ENCODE assay signal across 13 cellular contexts in genomic region chr10:22435650-22436049, GRCh38.
DNase-seq lines count a peak whose midpoint lies in the region; ATAC-seq and TF ChIP-seq lines count a peak whose summit lies in the region.
"Had no signal": no experiment of that assay in that cellular context is flagged by ENCODE, and none has a peak within 500 bp of the region (broad histone marks: within the 10 kb centered on the region; RNA-seq: fewer than 3 reads in every experiment).

No MANE protein-coding gene starts in this region.

- DNase-seq in CD4-positive, alpha-beta T cell: no peak
- DNase-seq in activated naive CD8-positive, alpha-beta T cell treated with anti-CD3 and anti-CD28 coated beads, Interleukin-2, amount 10 ng/mL, durations not matched to agents 7 days and 5 days: no peak
- DNase-seq in nephron progenitor cell (no peak), DMS79 treated with DMSO at 0.1 percent for 48 hours (lab: John Stamatoyannopoulos, UW) (no peak), upper lobe of right lung (no peak), foreskin fibroblast (no peak), NCI-H510A (lab: John Stamatoyannopoulos, UW) (no peak)
- DNase-seq: gastrocnemius medialis, kidney glomerular epithelial cell, NCI-H1105 treated with DMSO at 0.1 percent for 48 hours, OCI-M1, T-helper 9 cell had no signal

- H3K27me3 ChIP-seq in CD4-positive, alpha-beta T cell (ENCODE audit: control insufficient read depth, insufficient read depth, low read length): no peaks in the 10 kb centered on the region
- H3K27me3 ChIP-seq in upper lobe of right lung: peaks cover 6% of the 10 kb centered on the region
- H3K27me3 ChIP-seq: gastrocnemius medialis had no signal

- TF ChIP-seq CTCF in CD4-positive, alpha-beta T cell (IDR thresholded peaks at IDR 0.05): no peak
- TF ChIP-seq CTCF in HEK293 (tag by site-specific recombination; IDR thresholded peaks at IDR 0.05) (no peak), nephron progenitor cell (IDR thresholded peaks at IDR 0.05) (no peak), upper lobe of right lung (IDR thresholded peaks at IDR 0.05) (no peak), foreskin fibroblast (IDR thresholded peaks at IDR 0.05; ENCODE audit: low read depth, low read length) (no peak)

- POLR2A ChIA-PET in CD4-positive, alpha-beta T cell (lab: Charles Lee): interaction anchor here (0.9 to 4.9 kb wide), 21 partner anchors 8 to 919 kb away, joined by 3 to 96 read pairs (median 8); partner anchors contain the start of genes BMI1, COMMD3, PIP4K2A and SKIDA1
- POLR2A ChIA-PET in HEK293 (lab: Yijun Ruan, JAX): no interaction called here
- POLR2A ChIA-PET in activated naive CD8-positive, alpha-beta T cell treated with anti-CD3 and anti-CD28 coated beads, Interleukin-2, amount 10 ng/mL, durations not matched to agents 7 days and 5 days (lab: Charles Lee): interaction anchor here (0.6 to 1.7 kb wide), 3 partner anchors 67 to 434 kb away, joined by 3 to 14 read pairs (median 5); no protein-coding TSS in a partner anchor

- H3K4me1 ChIP-seq in HEK293 (ENCODE audit: control insufficient read depth, insufficient read depth, low read length) (peaks cover 19% of the 10 kb centered on the region), upper lobe of right lung (peaks cover 19% of the 10 kb centered on the region)

- H3K36me3 ChIP-seq in HEK293 (ENCODE audit: control insufficient read depth in 2 of 2, insufficient read depth in 1 of 2, low read length in 2 of 2): no peaks in the 10 kb centered on the region
- no peaks in the 10 kb centered on the region for H3K36me3 ChIP-seq in upper lobe of right lung
- H3K36me3 ChIP-seq: gastrocnemius medialis had no signal

- H3K27me3 Mint-ChIP-seq in CD4-positive, alpha-beta T cell: no peaks in the 10 kb centered on the region
- H3K27me3 Mint-ChIP-seq in activated naive CD8-positive, alpha-beta T cell treated with anti-CD3 and anti-CD28 coated beads, Interleukin-2, amount 10 ng/mL, durations not matched to agents 7 days and 5 days: peaks cover 25% of the 10 kb centered on the region
- peaks cover 4% of the 10 kb centered on the region for H3K27me3 Mint-ChIP-seq in nephron progenitor cell (ENCODE audit: low read depth, poor library complexity)

- peak overlapping the region; percentile 85 for H3K4me3 Mint-ChIP-seq in CD4-positive, alpha-beta T cell
- H3K4me3 Mint-ChIP-seq in activated naive CD8-positive, alpha-beta T cell treated with anti-CD3 and anti-CD28 coated beads, Interleukin-2, amount 10 ng/mL, durations not matched to agents 7 days and 5 days: peak overlapping the region; percentile 11
- peak overlapping the region; percentile 39 for H3K4me3 Mint-ChIP-seq in nephron progenitor cell

- H3K9me3 Mint-ChIP-seq in CD4-positive, alpha-beta T cell: no peaks in the 10 kb centered on the region
- H3K9me3 Mint-ChIP-seq in activated naive CD8-positive, alpha-beta T cell treated with anti-CD3 and anti-CD28 coated beads, Interleukin-2, amount 10 ng/mL, durations not matched to agents 7 days and 5 days: no peaks in the 10 kb centered on the region
- H3K9me3 Mint-ChIP-seq in nephron progenitor cell: no peaks in the 10 kb centered on the region

- peaks cover 36% of the 10 kb centered on the region for H3K4me1 Mint-ChIP-seq in CD4-positive, alpha-beta T cell (ENCODE audit: low read depth)
- peaks cover 26% of the 10 kb centered on the region for H3K4me1 Mint-ChIP-seq in activated naive CD8-positive, alpha-beta T cell treated with anti-CD3 and anti-CD28 coated beads, Interleukin-2, amount 10 ng/mL, durations not matched to agents 7 days and 5 days
- H3K4me1 Mint-ChIP-seq in nephron progenitor cell: peaks cover 64% of the 10 kb centered on the region

- no peak for ATAC-seq in CD4-positive, alpha-beta T cell (ENCODE audit: poor library complexity)
- ATAC-seq in activated naive CD8-positive, alpha-beta T cell treated with anti-CD3 and anti-CD28 coated beads, Interleukin-2, amount 10 ng/mL, durations not matched to agents 7 days and 5 days (ENCODE audit: low read depth): no peak
- no peak for ATAC-seq in upper lobe of right lung
- ATAC-seq: gastrocnemius medialis had no signal

- CTCF ChIA-PET in CD4-positive, alpha-beta T cell (lab: Charles Lee): interaction anchor here (1.2 kb wide), 1 partner anchor 34 kb away, joined by 3 read pairs; no protein-coding TSS in a partner anchor
- CTCF ChIA-PET in HEK293 (lab: Yijun Ruan, JAX): no interaction called here

- H3K27ac ChIP-seq in CD4-positive, alpha-beta T cell (ENCODE audit: low read depth, low read length): no peak overlapping the region
- H3K27ac ChIP-seq in HEK293 (ENCODE audit: extremely low read depth, low read depth, low read length) (no peak overlapping the region), upper lobe of right lung (no peak overlapping the region)

- no peaks in the 10 kb centered on the region for H3K9me3 ChIP-seq in CD4-positive, alpha-beta T cell (ENCODE audit: control insufficient read depth, low read length)
- no peaks in the 10 kb centered on the region for H3K9me3 ChIP-seq in HEK293 (ENCODE audit: control insufficient read depth, insufficient read depth, low read depth, low read length)
- H3K9me3 ChIP-seq in upper lobe of right lung: no peaks in the 10 kb centered on the region
- H3K9me3 ChIP-seq: gastrocnemius medialis had no signal

- peak overlapping the region; percentile 100 for H3K27ac Mint-ChIP-seq in CD4-positive, alpha-beta T cell
- no peak overlapping the region for H3K27ac Mint-ChIP-seq in activated naive CD8-positive, alpha-beta T cell treated with anti-CD3 and anti-CD28 coated beads, Interleukin-2, amount 10 ng/mL, durations not matched to agents 7 days and 5 days
- H3K27ac Mint-ChIP-seq in nephron progenitor cell: peak overlapping the region; percentile 50

- peaks cover 11% of the 10 kb centered on the region for H3K36me3 Mint-ChIP-seq in CD4-positive, alpha-beta T cell (ENCODE audit: low read depth)
- peaks cover 3% of the 10 kb centered on the region for H3K36me3 Mint-ChIP-seq in activated naive CD8-positive, alpha-beta T cell treated with anti-CD3 and anti-CD28 coated beads, Interleukin-2, amount 10 ng/mL, durations not matched to agents 7 days and 5 days
- H3K36me3 Mint-ChIP-seq in nephron progenitor cell (ENCODE audit: low read depth): no peaks in the 10 kb centered on the region

- intact Hi-C loops in CD4-positive, alpha-beta T cell (cut with DNase I, micrococcal nuclease): loop anchor here (2.0 to 10.0 kb wide), 8 partner anchors 88 to 941 kb away; partner anchors contain the start of genes DNAJC1 (in 2 of the 2), COMMD3 (in 1 of the 2), PIP4K2A (in 1 of the 2) and SPAG6 (in 1 of the 2)
- intact Hi-C loops in upper lobe of right lung (cut with DNase I): no loop called here

- H3K4me3 ChIP-seq in HEK293 (ENCODE audit: low read depth, low read length) (no peak overlapping the region), upper lobe of right lung (no peak overlapping the region), foreskin fibroblast (ENCODE audit: low read depth in 1 of 2, low read length in 2 of 2) (no peak overlapping the region)

TF ChIP-seq in HEK293, 187 proteins besides CTCF, POLR2A, EP300 and RAD21:
- TF ChIP-seq ZNF423 (tag by site-specific recombination; IDR thresholded peaks at IDR 0.05) (no peak), PRDM1 (tag by site-specific recombination; IDR thresholded peaks at IDR 0.05) (no peak), ZNF785 (tag by site-specific recombination; IDR thresholded peaks at IDR 0.05) (no peak), ZNF10 (tag by site-specific recombination; IDR thresholded peaks at IDR 0.05) (peak; percentile 88), ZNF843 (tag by site-specific recombination; IDR thresholded peaks at IDR 0.05) (no peak)
- TF ChIP-seq, protein P1, sequence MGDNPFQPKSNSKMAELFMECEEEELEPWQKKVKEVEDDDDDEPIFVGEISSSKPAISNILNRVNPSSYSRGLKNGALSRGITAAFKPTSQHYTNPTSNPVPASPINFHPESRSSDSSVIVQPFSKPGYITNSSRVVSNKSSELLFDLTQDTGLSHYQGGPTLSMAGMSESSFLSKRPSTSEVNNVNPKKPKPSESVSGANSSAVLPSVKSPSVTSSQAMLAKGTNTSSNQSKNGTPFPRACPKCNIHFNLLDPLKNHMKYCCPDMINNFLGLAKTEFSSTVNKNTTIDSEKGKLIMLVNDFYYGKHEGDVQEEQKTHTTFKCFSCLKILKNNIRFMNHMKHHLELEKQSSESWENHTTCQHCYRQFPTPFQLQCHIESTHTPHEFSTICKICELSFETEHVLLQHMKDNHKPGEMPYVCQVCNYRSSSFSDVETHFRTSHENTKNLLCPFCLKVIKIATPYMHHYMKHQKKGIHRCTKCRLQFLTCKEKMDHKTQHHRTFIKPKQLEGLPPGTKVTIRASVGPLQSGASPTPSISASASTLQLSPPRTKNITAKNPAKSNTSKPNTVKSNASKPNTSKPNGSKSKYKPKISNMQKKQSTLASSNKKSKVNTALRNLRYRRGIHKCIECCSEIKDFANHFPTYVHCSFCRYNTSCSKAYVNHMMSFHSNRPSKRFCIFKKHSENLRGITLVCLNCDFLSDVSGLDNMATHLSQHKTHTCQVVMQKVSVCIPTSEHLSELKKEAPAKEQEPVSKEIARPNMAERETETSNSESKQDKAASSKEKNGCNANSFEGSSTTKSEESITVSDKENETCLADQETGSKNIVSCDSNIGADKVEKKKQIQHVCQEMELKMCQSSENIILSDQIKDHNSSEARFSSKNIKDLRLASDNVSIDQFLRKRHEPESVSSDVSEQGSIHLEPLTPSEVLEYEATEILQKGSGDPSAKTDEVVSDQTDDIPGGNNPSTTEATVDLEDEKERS (tag by site-specific recombination; IDR thresholded peaks at IDR 0.05): no peak
- TF ChIP-seq, protein P2, sequence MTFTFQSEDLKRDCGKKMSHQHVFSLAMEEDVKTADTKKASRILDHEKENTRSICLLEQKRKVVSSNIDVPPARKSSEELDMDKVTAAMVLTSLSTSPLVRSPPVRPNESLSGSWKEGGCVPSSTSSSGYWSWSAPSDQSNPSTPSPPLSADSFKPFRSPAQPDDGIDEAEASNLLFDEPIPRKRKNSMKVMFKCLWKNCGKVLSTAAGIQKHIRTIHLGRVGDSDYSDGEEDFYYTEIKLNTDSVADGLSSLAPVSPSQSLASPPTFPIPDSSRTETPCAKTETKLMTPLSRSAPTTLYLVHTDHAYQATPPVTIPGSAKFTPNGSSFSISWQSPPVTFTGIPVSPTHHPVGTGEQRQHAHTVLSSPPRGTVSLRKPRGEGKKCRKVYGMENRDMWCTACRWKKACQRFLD (tag by site-specific recombination; IDR thresholded peaks at IDR 0.05): no peak

Comparison
In these comparisons a context has a peak if more than half of its experiments do, and no peak if none do; other contexts are left out.
1. H3K4me3 Mint-ChIP-seq: peak in every context shown above with its lines; median percentile 85 in CD4-positive, alpha-beta T cell; 39 in nephron progenitor cell; 11 in activated naive CD8-positive, alpha-beta T cell treated with anti-CD3 and anti-CD28 coated beads, Interleukin-2, amount 10 ng/mL, durations not matched to agents 7 days and 5 days.